ENCODE assay signal across 9 cellular contexts in genomic region chr13:23889598-23890224, GRCh38. TPM values are rescaled to one million over a fixed set of nuclear protein-coding genes. Genes with fewer than 3 reads are reported as not detected.
DNase-seq lines count a peak whose midpoint lies in the region; ATAC-seq and TF ChIP-seq lines count a peak whose summit lies in the region.
"Had no signal": no experiment of that assay in that cellular context is flagged by ENCODE, and none has a peak within 500 bp of the region (broad histone marks: within the 10 kb centered on the region; RNA-seq: fewer than 3 reads in every experiment).

No MANE protein-coding gene starts in this region.

- no peak for TF ChIP-seq POLR2A in gastrocnemius medialis (IDR thresholded peaks at IDR 0.05)

- in situ Hi-C loops in gastrocnemius medialis (cut with MboI; ENCODE audit: low sequenced_read_pairs in 4 of 4) = loop anchor here in 1 of 4 donors (25.0 kb wide), 1 partner anchor 302 kb away; no protein-coding TSS in a partner anchor

- CTCF ChIA-PET in A673 (lab: Charles Lee) = interaction anchor here (1.4 kb wide), 1 partner anchor 70 kb away, joined by 3 read pairs; no protein-coding TSS in a partner anchor

- H3K9me3 ChIP-seq in A673 (ENCODE audit: low read depth, low read length, poor library complexity, severe bottlenecking) (no peaks in the 10 kb centered on the region), gastrocnemius medialis (no peaks in the 10 kb centered on the region)

- H3K27me3 ChIP-seq in A673 (replicated peaks; ENCODE audit: insufficient read depth, low read depth, low read length, poor library complexity) (no peaks in the 10 kb centered on the region), gastrocnemius medialis (no peaks in the 10 kb centered on the region)

- BruUV-seq in A673 (replicated peaks; lab: Mats Ljungman, UMichigan) = no TSS peak

- peaks cover 4% of the 10 kb centered on the region for H3K36me3 ChIP-seq in A673 (ENCODE audit: insufficient read depth, low read length, poor library complexity, severe bottlenecking)
- H3K36me3 ChIP-seq in gastrocnemius medialis = no peaks in the 10 kb centered on the region

- peak overlapping the region; percentile 88 for H3K4me3 ChIP-seq in A673 (ENCODE audit: low read depth, low read length, poor library complexity, severe bottlenecking)
- H3K4me3 ChIP-seq in foreskin fibroblast (ENCODE audit: low read depth in 1 of 2, low read length in 2 of 2) = peak overlapping the region; percentile 95 to 96
- H3K4me3 ChIP-seq in gastrocnemius medialis = peak overlapping the region; percentile 67 to 99 (median 86)

- no peak overlapping the region for H3K27ac ChIP-seq in A673 (ENCODE audit: low read depth, low read length, poor library complexity, severe bottlenecking)
- peak overlapping the region; percentile 81 to 88 (median 84) for H3K27ac ChIP-seq in gastrocnemius medialis

- ATAC-seq in GM18502 (IDR thresholded peaks at IDR 0.05; ENCODE audit: poor library complexity, unreplicated experiment) (peak; percentile 20), HG03064 (IDR thresholded peaks at IDR 0.05; ENCODE audit: low read depth, unreplicated experiment) (peak; percentile 7), SK-N-SH treated with all-trans-retinoic acid at 6 μM for 48 hours (peak; percentile 12), gastrocnemius medialis (peak; percentile 9 to 21)

- intact Hi-C loops in A673 (cut with micrococcal nuclease; ENCODE audit: unreplicated experiment) (loop anchor here (5.0 kb wide), 1 partner anchor 422 kb away; no protein-coding TSS in a partner anchor), gastrocnemius medialis (cut with DNase I; ENCODE audit: low total_unique reads) (loop anchor here (1.0 to 5.0 kb wide), 2 partner anchors 312 to 423 kb away; no protein-coding TSS in a partner anchor)

- H3K4me1 ChIP-seq in A673 (ENCODE audit: insufficient read depth, low read length, poor library complexity, severe bottlenecking) (peaks cover 4% of the 10 kb centered on the region), gastrocnemius medialis (peaks cover 7 to 15% of the 10 kb centered on the region in 2 donors)

- no peak for TF ChIP-seq CTCF in A673 (conservative IDR thresholded peaks at IDR 0.05; ENCODE audit: low read depth, low read length)
- no peak for TF ChIP-seq CTCF in foreskin fibroblast (IDR thresholded peaks at IDR 0.05; ENCODE audit: low read depth, low read length)
- TF ChIP-seq CTCF in gastrocnemius medialis (IDR thresholded peaks at IDR 0.05 in 4 of 5, conservative IDR thresholded peaks at IDR 0.05 in 1 of 5) = no peak

- DNase-seq in A673 (ENCODE audit: low spot score) = peak; percentile 41
- peak in 1 of 2 donors; percentile 39 for DNase-seq in foreskin fibroblast
- no peak for DNase-seq in gastrocnemius medialis
- DNase-seq in iPS-NIHi11 (ENCODE audit: low spot score) = no peak
- no peak for DNase-seq in NCI-H2227 treated with DMSO at 0.1 percent for 48 hours (lab: John Stamatoyannopoulos, UW)

- POLR2A ChIA-PET in A673 (lab: Charles Lee; ENCODE audit: low non-redundant PET) = interaction anchor here (0.7 kb wide), 1 partner anchor 449 kb away, joined by 3 read pairs; no protein-coding TSS in a partner anchor

TF ChIP-seq in SK-N-SH treated with all-trans-retinoic acid at 6 μM for 48 hours, 23 proteins besides CTCF, POLR2A, EP300 and RAD21:
- TF ChIP-seq CSDC2 (CRISPR knock-in tag; IDR thresholded peaks at IDR 0.05) (no peak), ZNF8 (CRISPR knock-in tag; IDR thresholded peaks at IDR 0.05) (no peak)

RNA-seq across cellular contexts. Expression of gene MIPEP, which starts 0.5 kb away (rescaled TPM):
- total RNA-seq in A673 (2021) (22.7 and 25.4 TPM in 2 replicates), gastrocnemius medialis (10 to 100 TPM in 3 of 4 donors, 1 to 10 TPM in 1; 9.2 to 23.1 (median 14.0) TPM)

RNA-seq across cellular contexts. Expression of gene C1QTNF9B, which starts 7.6 kb away (rescaled TPM):
- not detected in 2 replicates for total RNA-seq in A673 (2021)
- total RNA-seq in gastrocnemius medialis = 1 to 10 TPM in 1 of 4 donors, under 1 TPM in 2, not detected in 1; 0.27 to 1.1 (median 0.58) TPM
- total RNA-seq: pulmonary artery endothelial cell had no signal
